ENCODE assay signal across 8 cellular contexts in genomic region chr7:6008668-6009611, GRCh38. TPM values are rescaled to one million over a fixed set of nuclear protein-coding genes. Genes with fewer than 3 reads are reported as not detected.
A peak's percentile ranks its signal among the peaks of the same experiment; 100 is the strongest.
DNase-seq lines count a peak whose midpoint lies in the region; ATAC-seq, FAIRE-seq and TF ChIP-seq lines count a peak whose summit lies in the region.

AIMP2 (plus strand) TSS chr7:6009272; CDS start chr7:6009364, 92 bp downstream.
PMS2 (minus strand) TSS chr7:6009049; CDS start chr7:6009019, 30 bp downstream.

- peak; percentile 83 for FAIRE-seq in pancreas (lab: Jason Lieb, UNC)

- H3K4me3 ChIP-seq in pancreas (peak within 1 kb of the TSS; percentile 61 to 70 (median 64)), tibial artery (peak within 1 kb of the TSS; percentile 86 to 93)

- intact Hi-C loops in Right ventricle myocardium inferior (cut with DNase I) (no loop called here), pancreas (cut with DNase I) (no loop called here), tibial artery (cut with DNase I; ENCODE audit: low total_unique reads) (no loop called here)

- H3K27ac ChIP-seq in pancreas (peak within 1 kb of the TSS; percentile 85 to 94 (median 88)), tibial artery (peak within 1 kb of the TSS; percentile 74 to 91)

- H3K4me1 ChIP-seq in pancreas, result peaks cover 0 to 18% (median 6%) of the 10 kb centered on the region in 3 donors
- peaks cover 0 to 24% (median 9%) of the 10 kb centered on the region in 4 donors for H3K4me1 ChIP-seq in tibial artery

- ATAC-seq in HG02759 (IDR thresholded peaks at IDR 0.05; ENCODE audit: unreplicated experiment) (peak; percentile 96), Right ventricle myocardium inferior (peak; percentile 98), pancreas (peak; percentile 95 to 97 (median 96))

- WGBS in pancreas, 2 donors, result 0% methylated on average over 84 of the region's 84 CpGs

- no peaks in the 10 kb centered on the region for H3K27me3 ChIP-seq in pancreas
- no peaks in the 10 kb centered on the region for H3K27me3 ChIP-seq in tibial artery

- H3K36me3 ChIP-seq in pancreas (no peaks in the 10 kb centered on the region), tibial artery (peaks cover 0 to 12% (median 0%) of the 10 kb centered on the region in 3 donors)

- DNase-seq in NCI-H1417 (lab: John Stamatoyannopoulos, UW), result peak; percentile 98 to 100 (median 100)
- peak; percentile 98 to 99 for DNase-seq in SW 1271 (lab: John Stamatoyannopoulos, UW)
- DNase-seq in activated naive CD8-positive, alpha-beta T cell treated with anti-CD3 and anti-CD28 coated beads, Interleukin-2, amount 50 U/mL, for 16 hours (ENCODE audit: low read depth, low spot score), result peak; percentile 93
- peak; percentile 98 for DNase-seq in Right ventricle myocardium inferior (ENCODE audit: missing footprints)
- DNase-seq in pancreas, result peak; percentile 93 to 99 (median 98)
- DNase-seq in tibial artery, result peak; percentile 98 to 99

- H3K9me3 ChIP-seq in pancreas, result no peaks in the 10 kb centered on the region
- H3K9me3 ChIP-seq in tibial artery, result no peaks in the 10 kb centered on the region

- peak; percentile 30 for TF ChIP-seq CTCF in GM12873 (IDR thresholded peaks at IDR 0.05; ENCODE audit: insufficient read depth, low read depth, low read length, missing control alignments)
- TF ChIP-seq CTCF in pancreas (IDR thresholded peaks at IDR 0.05), result no peak
- peak in 1 of 2 experiments; percentile 4 for TF ChIP-seq CTCF in tibial artery (IDR thresholded peaks at IDR 0.05)

RNA-seq across cellular contexts. Expression of gene AIMP2, which starts in this region (rescaled TPM):
- total RNA-seq in Right ventricle myocardium inferior (56.7 TPM), pancreas (10 to 100 TPM in 4 of 6 donors, 1 to 10 TPM in 2; 7.6 to 15.7 (median 11.1) TPM)
- polyA plus RNA-seq in pancreas, result 10 to 100 TPM in 1 of 2 donors, 1 to 10 TPM in 1; 6.6 to 13.1 TPM

RNA-seq across cellular contexts. Expression of gene PMS2, which starts in this region (rescaled TPM):
- total RNA-seq in Right ventricle myocardium inferior (6.2 TPM), pancreas (1 to 10 TPM; 3.4 to 7.2 (median 4.0) TPM)
- polyA plus RNA-seq in pancreas, result 1 to 10 TPM; 2.0 to 4.7 TPM

Comparison
In these comparisons a context has a peak if more than half of its experiments do, and no peak if none do; other contexts are left out.
1. Peak in every context shown above with its lines: DNase-seq, ATAC-seq, H3K4me3 ChIP-seq and H3K27ac ChIP-seq.